Comparison of ENCODE assay signal across 8 cellular contexts in the genomic region with DNA sequence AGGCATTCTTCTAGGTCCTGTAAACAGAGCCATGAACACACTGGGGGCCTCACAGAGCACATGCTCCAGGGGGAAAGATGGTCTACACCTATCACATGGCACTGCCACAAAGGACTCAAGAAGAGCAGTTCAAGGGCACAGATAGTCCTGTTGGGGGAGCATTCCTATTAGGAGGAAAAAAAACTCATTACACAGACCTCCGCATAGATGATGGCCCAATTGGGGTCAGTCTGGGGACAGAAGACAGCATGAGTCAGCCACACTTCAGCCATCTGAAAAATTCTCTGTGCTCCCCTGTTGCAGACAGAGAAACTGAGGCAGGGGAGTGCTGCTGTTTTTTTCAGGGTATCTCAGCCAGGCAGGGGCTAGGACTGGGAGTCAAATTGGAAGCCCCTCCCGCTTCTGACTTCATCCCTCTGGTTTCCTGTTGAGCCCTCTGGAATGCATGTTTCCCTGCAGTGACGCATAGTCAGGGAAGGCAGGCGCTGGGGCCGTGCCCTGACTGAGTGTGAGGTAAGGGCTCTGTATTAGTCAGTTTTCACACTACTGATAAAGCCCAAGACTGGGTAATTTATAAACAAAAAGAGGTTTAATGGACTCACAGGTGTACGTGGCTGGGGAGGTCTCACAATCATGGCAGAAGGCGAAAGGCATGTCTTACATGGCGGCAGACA.
DNase-seq lines count a peak whose midpoint lies in the region; ATAC-seq, FAIRE-seq and TF ChIP-seq lines count a peak whose summit lies in the region.
"Had no signal": no experiment of that assay in that cellular context is flagged by ENCODE, and none has a peak within 500 bp of the region (broad histone marks: within the 10 kb centered on the region; RNA-seq: fewer than 3 reads in every experiment).

No MANE protein-coding gene starts in this region.

- peak overlapping the region; percentile 45 for H3K9ac ChIP-seq in mammary epithelial cell (ENCODE audit: insufficient read depth, low read length)
- H3K9ac ChIP-seq in kidney (ENCODE audit: low read length in 2 of 2) = no peak overlapping the region

- in situ Hi-C loops in mammary epithelial cell (cut with MboI; ENCODE audit: low sequenced_read_pairs in 2 of 2) = no loop called here

- peak overlapping the region; percentile 65 for H3K27ac ChIP-seq in mammary epithelial cell (ENCODE audit: insufficient read depth, low read depth, low read length)
- H3K27ac ChIP-seq in kidney (ENCODE audit: low read depth in 2 of 2, low read length in 2 of 2) = peak overlapping the region in 1 of 2 donors; percentile 52
- H3K27ac ChIP-seq in tibial artery = peak overlapping the region; percentile 12 to 52
- H3K27ac ChIP-seq in OCI-LY7 (ENCODE audit: low read depth, low read length, poor library complexity, severe bottlenecking) = no peak overlapping the region

- H3K4me3 ChIP-seq in mammary epithelial cell (replicated peaks in 1 of 3; ENCODE audit: insufficient read depth in 1 of 3, low read depth in 2 of 3, low read length in 3 of 3) = no peak overlapping the region
- H3K4me3 ChIP-seq in kidney (ENCODE audit: low read length in 2 of 2) = no peak overlapping the region
- H3K4me3 ChIP-seq in tibial artery = no peak overlapping the region
- no peak overlapping the region for H3K4me3 ChIP-seq in OCI-LY7 (ENCODE audit: low read depth, low read length, poor library complexity, severe bottlenecking)

- H3K27me3 ChIP-seq in mammary epithelial cell (ENCODE audit: insufficient read depth, low read length) (no peaks in the 10 kb centered on the region), tibial artery (no peaks in the 10 kb centered on the region)

- H3K4me1 ChIP-seq in mammary epithelial cell (ENCODE audit: insufficient read depth, low read length) (peaks cover 44% of the 10 kb centered on the region), kidney (ENCODE audit: control insufficient read depth in 1 of 2, insufficient read depth in 1 of 2, low read depth in 1 of 2, low read length in 2 of 2) (peaks cover 16 to 24% of the 10 kb centered on the region in 2 donors), tibial artery (peaks cover 0 to 24% (median 6%) of the 10 kb centered on the region in 4 donors), OCI-LY7 (ENCODE audit: insufficient read depth, low read length, poor library complexity, severe bottlenecking) (no peaks in the 10 kb centered on the region)

- H4K20me1 ChIP-seq in mammary epithelial cell (ENCODE audit: insufficient read depth, low read length) (no peaks in the 10 kb centered on the region), OCI-LY7 (ENCODE audit: insufficient read depth, low read length) (no peaks in the 10 kb centered on the region)

- FAIRE-seq in kidney (lab: Jason Lieb, UNC) = no peak

- H2AFZ ChIP-seq in mammary epithelial cell (ENCODE audit: low read depth, low read length) = peak overlapping the region; percentile 58
- H2AFZ ChIP-seq in OCI-LY7 (ENCODE audit: low read length) = no peak overlapping the region

- DNase-seq in HS-5 (ENCODE audit: low read depth) (peak; percentile 86), mammary epithelial cell (peak; percentile 95), kidney (peak; percentile 90), tibial artery (peak; percentile 69 to 85), erythroblast (lab: John Stamatoyannopoulos, UW) (no peak), OCI-LY7 (ENCODE audit: low spot score) (no peak)
- DNase-seq: activated T-cell treated with anti-CD3 and anti-CD28 coated beads, Interleukin-2, amount 50 U/mL, for 1 hour had no signal

- POLR2A ChIA-PET in OCI-LY7 (lab: Charles Lee) = interaction anchor here (1.1 kb wide), 1 partner anchor 40 kb away, joined by 3 read pairs; no protein-coding TSS in a partner anchor

- TF ChIP-seq CTCF in mammary epithelial cell (conservative IDR thresholded peaks at IDR 0.05 in 1 of 2, IDR thresholded peaks at IDR 0.05 in 1 of 2; ENCODE audit: extremely low read depth in 1 of 2, insufficient read depth in 1 of 2, low read depth in 1 of 2, low read length in 2 of 2) (no peak), kidney (IDR thresholded peaks at IDR 0.05; ENCODE audit: borderline replicate concordance, extremely low read depth, insufficient read depth) (no peak), tibial artery (IDR thresholded peaks at IDR 0.05) (no peak), OCI-LY7 (conservative IDR thresholded peaks at IDR 0.05; ENCODE audit: low read length) (no peak)

- 14% methylated on average over 7 of the region's 8 CpGs for WGBS in mammary epithelial cell (ENCODE audit: low coverage, missing lambda C conversion rate)

- H3K79me2 ChIP-seq in mammary epithelial cell (ENCODE audit: insufficient read depth, low read length) (no peaks in the 10 kb centered on the region), OCI-LY7 (ENCODE audit: insufficient read depth, low read depth, low read length) (no peaks in the 10 kb centered on the region)

- intact Hi-C loops in mammary epithelial cell (cut with micrococcal nuclease) = loop anchor here (1.0 kb wide), 2 partner anchors 24 to 64 kb away; no protein-coding TSS in a partner anchor
- intact Hi-C loops in kidney (cut with DNase I) = no loop called here
- intact Hi-C loops in tibial artery (cut with DNase I; ENCODE audit: low total_unique reads) = no loop called here
- intact Hi-C loops in OCI-LY7 (cut with micrococcal nuclease; ENCODE audit: unreplicated experiment) = no loop called here

- CTCF ChIA-PET in mammary epithelial cell (lab: Charles Lee; ENCODE audit: low non-redundant PET) (no interaction called here), OCI-LY7 (lab: Charles Lee; ENCODE audit: unreplicated experiment) (no interaction called here)

- H3K36me3 ChIP-seq in mammary epithelial cell (ENCODE audit: insufficient read depth, low read length) (no peaks in the 10 kb centered on the region), kidney (ENCODE audit: control insufficient read depth in 1 of 2, insufficient read depth in 2 of 2, low read length in 2 of 2) (no peaks in the 10 kb centered on the region), tibial artery (no peaks in the 10 kb centered on the region), OCI-LY7 (ENCODE audit: insufficient read depth, low read length) (no peaks in the 10 kb centered on the region)

- no peaks in the 10 kb centered on the region for H3K9me2 ChIP-seq in OCI-LY7 (ENCODE audit: insufficient read depth, low read length)

- TF ChIP-seq POLR2A in erythroblast (IDR thresholded peaks at IDR 0.05; ENCODE audit: low read length) = no peak

- H3K4me2 ChIP-seq in mammary epithelial cell (ENCODE audit: insufficient read depth, low read depth, low read length) = peak overlapping the region; percentile 22
- no peak overlapping the region for H3K4me2 ChIP-seq in OCI-LY7 (ENCODE audit: low read length)

- H3K9me3 ChIP-seq in mammary epithelial cell (replicated peaks; ENCODE audit: insufficient read depth, low read length) (no peaks in the 10 kb centered on the region), kidney (ENCODE audit: control insufficient read depth in 1 of 2, low read length in 2 of 2) (no peaks in the 10 kb centered on the region), tibial artery (no peaks in the 10 kb centered on the region), OCI-LY7 (ENCODE audit: low read length) (no peaks in the 10 kb centered on the region)

- dilution Hi-C loops in mammary epithelial cell (cut with HindIII; ENCODE audit: low sequenced_read_pairs) = loop anchor here (5.0 kb wide), 3 partner anchors 53 to 83 kb away; no protein-coding TSS in a partner anchor

- TSS peak; percentile 82 for BruUV-seq in mammary epithelial cell (replicated peaks; lab: Mats Ljungman, UMichigan)
- BruUV-seq in OCI-LY7 (replicated peaks; lab: Mats Ljungman, UMichigan) = no TSS peak

- no peak for ATAC-seq in HG03175 (IDR thresholded peaks at IDR 0.05; ENCODE audit: unreplicated experiment)

Comparison
In these comparisons a context has a peak if more than half of its experiments do, and no peak if none do; other contexts are left out.
1. DNase-seq: peak in HS-5 (single experiment), mammary epithelial cell (single experiment), kidney (single experiment) and tibial artery (2 of 2); none in erythroblast (0 of 2) and OCI-LY7 (single experiment).